In the genomic region with DNA sequence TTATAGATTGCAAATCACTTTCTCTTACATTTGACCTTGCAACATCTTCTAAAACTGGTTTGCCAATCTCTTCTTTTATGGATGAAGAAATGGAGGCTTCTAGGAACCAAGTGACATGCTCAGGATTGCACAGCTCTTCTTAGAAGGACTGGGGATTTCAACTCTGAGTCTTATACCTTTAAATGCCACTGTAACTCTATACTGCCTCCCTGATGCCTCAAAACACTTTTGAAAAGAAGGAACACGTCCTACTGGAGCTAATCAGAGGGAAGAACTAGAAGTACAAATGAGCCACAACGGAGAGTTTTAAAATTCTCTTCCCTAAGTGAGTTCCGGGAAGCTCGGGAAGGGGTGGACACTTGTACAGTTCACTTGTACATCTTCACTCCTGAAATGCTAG, we compare ENCODE assay signal across 8 cellular contexts. TPM values are rescaled to one million over a fixed set of nuclear protein-coding genes. Genes with fewer than 3 reads are reported as not detected.
DNase-seq lines count a peak whose midpoint lies in the region; ATAC-seq and TF ChIP-seq lines count a peak whose summit lies in the region.

No MANE protein-coding gene starts in this region.

- H3K36me3 ChIP-seq in MM.1S (replicated peaks; ENCODE audit: insufficient read depth, low read length): no peaks in the 10 kb centered on the region

- no peaks in the 10 kb centered on the region for H3K27me3 ChIP-seq in MM.1S (replicated peaks; ENCODE audit: insufficient read depth, low read length)

- DNase-seq in AG09309 (ENCODE audit: low read depth): no peak
- DNase-seq in MM.1S: no peak
- DNase-seq in dermis blood vessel endothelial cell: peak; percentile 26
- DNase-seq in myocyte (ENCODE audit: low read depth): peak; percentile 47
- DNase-seq in NCI-H1436 treated with DMSO at 0.1 percent for 48 hours (lab: John Stamatoyannopoulos, UW): no peak
- DNase-seq in T-helper 9 cell: no peak

- no peaks in the 10 kb centered on the region for H3K9me2 ChIP-seq in MM.1S (replicated peaks; ENCODE audit: insufficient read depth, low read length)

- H3K4me3 ChIP-seq in AG09309 (ENCODE audit: control insufficient read depth, low read depth, low read length) (peak overlapping the region; percentile 55), MM.1S (ENCODE audit: low read length) (peak overlapping the region; percentile 67)

- peak overlapping the region; percentile 88 for H2AFZ ChIP-seq in MM.1S (ENCODE audit: low read length)

- 0 out of 2 replicates have a peak, but pooled peaks cover 5% of the 10 kb centered on the region for H3K4me1 ChIP-seq in MM.1S (ENCODE audit: low read length)

- H3K79me2 ChIP-seq in MM.1S (ENCODE audit: low read length): peaks cover 19% of the 10 kb centered on the region

- H3K9me3 ChIP-seq in MM.1S (replicated peaks; ENCODE audit: insufficient read depth, low read length): no peaks in the 10 kb centered on the region

- H3K27ac ChIP-seq in MM.1S (ENCODE audit: low read length): no peak overlapping the region

- H3F3A ChIP-seq in MM.1S (ENCODE audit: insufficient read depth, low read length): no peaks in the 10 kb centered on the region

- no peak for TF ChIP-seq CTCF in AG09309 (IDR thresholded peaks at IDR 0.05; ENCODE audit: control insufficient read depth, insufficient read depth, low read depth, low read length, missing control alignments)
- TF ChIP-seq CTCF in MM.1S (IDR thresholded peaks at IDR 0.05; ENCODE audit: low read length): no peak

- H4K20me1 ChIP-seq in MM.1S (ENCODE audit: insufficient read depth, low read length): no peaks in the 10 kb centered on the region

- peak overlapping the region; percentile 32; the same call in 1 of the 2 replicates for H3K9ac ChIP-seq in MM.1S (ENCODE audit: low read length)

- no peak for ATAC-seq in GM18517 (IDR thresholded peaks at IDR 0.05; ENCODE audit: unreplicated experiment)
- ATAC-seq in HG03520 (IDR thresholded peaks at IDR 0.05; ENCODE audit: unreplicated experiment): no peak

- H3K4me2 ChIP-seq in MM.1S (ENCODE audit: low read depth, low read length): peak overlapping the region; percentile 88

RNA-seq across cellular contexts. Expression of gene MITF, which starts 1.0 kb away (rescaled TPM):
- total RNA-seq in dermis blood vessel endothelial cell (1.5 and 5.7 TPM in 2 replicates), myocyte (12.5 and 17.7 TPM in 2 replicates)
- 6.5 TPM for polyA plus RNA-seq in myocyte (2012)

Comparison
In these comparisons a context has a peak if more than half of its experiments do, and no peak if none do; other contexts are left out.
1. DNase-seq: peak in dermis blood vessel endothelial cell (single experiment) and myocyte (single experiment); none in AG09309 (single experiment), MM.1S (single experiment), NCI-H1436 treated with DMSO at 0.1 percent for 48 hours (single experiment) and T-helper 9 cell (single experiment).